In the genomic region with DNA sequence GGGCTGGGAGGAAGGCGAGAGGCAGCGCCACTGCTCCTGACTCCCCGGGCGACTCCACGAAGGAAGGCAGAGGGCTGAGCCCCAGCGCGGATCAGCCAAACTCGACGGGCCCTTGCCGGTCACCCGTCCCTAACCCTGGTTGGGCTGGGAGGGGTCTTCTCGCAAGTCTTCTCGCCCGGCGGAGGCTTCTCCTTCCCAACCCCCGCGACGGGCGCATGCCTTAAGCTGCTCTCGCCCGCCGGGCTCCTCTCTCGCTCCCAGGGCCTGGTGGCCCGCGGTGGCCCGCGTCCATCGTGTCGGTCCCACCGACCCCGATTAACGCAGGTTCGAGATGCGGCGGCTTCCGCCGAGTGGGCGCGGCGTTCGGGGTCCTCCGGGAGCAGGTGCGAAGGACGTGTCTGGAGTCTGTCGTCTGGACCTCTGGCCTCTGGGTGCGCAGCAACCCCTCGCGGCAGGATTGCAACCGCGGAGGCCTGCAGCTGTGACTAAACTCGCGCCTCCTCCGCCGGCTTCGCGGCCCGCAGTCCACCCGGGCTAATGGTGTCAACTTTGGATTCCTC, we compare ENCODE assay signal across 11 cellular contexts. TPM values are rescaled to one million over a fixed set of nuclear protein-coding genes. Genes with fewer than 3 reads are reported as not detected.
DNase-seq lines count a peak whose midpoint lies in the region; ATAC-seq and TF ChIP-seq lines count a peak whose summit lies in the region.
"Had no signal": no experiment of that assay in that cellular context is flagged by ENCODE, and none has a peak within 500 bp of the region (broad histone marks: within the 10 kb centered on the region; RNA-seq: fewer than 3 reads in every experiment).

No MANE protein-coding gene starts in this region.

- H3K23ac ChIP-seq in mesendoderm (ENCODE audit: low read length), result no peak overlapping the region

- H3K27me3 ChIP-seq in mesendoderm (ENCODE audit: insufficient read depth, low read length, poor library complexity) (peaks cover 2% of the 10 kb centered on the region), transverse colon (peaks cover 74% of the 10 kb centered on the region)

- no peak for TF ChIP-seq EP300 in transverse colon (IDR thresholded peaks at IDR 0.05; ENCODE audit: low read depth)

- H4K5ac ChIP-seq in mesendoderm (ENCODE audit: low read length), result no peak overlapping the region

- H3K9me3 ChIP-seq in transverse colon, result no peaks in the 10 kb centered on the region

- H2BK15ac ChIP-seq in mesendoderm (replicated peaks; ENCODE audit: low read depth), result no peak overlapping the region

- intact Hi-C loops in transverse colon (cut with DNase I; ENCODE audit: low total_unique reads), result no loop called here

- in situ Hi-C loops in transverse colon (cut with MboI; ENCODE audit: low pct_ligation_motif_present in 1 of 4, low pct_unique_long_range_greater_than_20kb in 1 of 4, low sequenced_read_pairs in 3 of 4), result loop anchor here in 1 of 4 donors (25.0 kb wide), 1 partner anchor 293 kb away; no protein-coding TSS in a partner anchor

- no peak overlapping the region for H3K4ac ChIP-seq in mesendoderm (ENCODE audit: low read depth, low read length)

- H3K56ac ChIP-seq in mesendoderm (ENCODE audit: low read length), result peak overlapping the region; percentile 40

- ATAC-seq in GM19324 (IDR thresholded peaks at IDR 0.05; ENCODE audit: low FRiP score, unreplicated experiment) (no peak), GM18867 (IDR thresholded peaks at IDR 0.05; ENCODE audit: unreplicated experiment) (no peak)

- H3K4me3 ChIP-seq in mesendoderm (ENCODE audit: low read length) (no peak overlapping the region), transverse colon (peak overlapping the region in 2 of 4 donors; percentile 18 to 35)

- no peak overlapping the region for H2AK5ac ChIP-seq in mesendoderm (ENCODE audit: low read length)

- H2BK120ac ChIP-seq in mesendoderm (ENCODE audit: low read depth, low read length), result no peak overlapping the region

- no peaks in the 10 kb centered on the region for H3K36me3 ChIP-seq in mesendoderm (ENCODE audit: control insufficient read depth, insufficient read depth, low read length)
- no peaks in the 10 kb centered on the region for H3K36me3 ChIP-seq in transverse colon

- H3K18ac ChIP-seq in mesendoderm (ENCODE audit: low read length), result no peak overlapping the region

- no peaks in the 10 kb centered on the region for H3K79me1 ChIP-seq in mesendoderm (ENCODE audit: low read length)

- TF ChIP-seq CTCF in transverse colon (IDR thresholded peaks at IDR 0.05), result peak in 2 of 5 experiments; percentile 30 to 33

- no peak for TF ChIP-seq POLR2A in transverse colon (IDR thresholded peaks at IDR 0.05)

- no peak overlapping the region for H4K8ac ChIP-seq in mesendoderm (ENCODE audit: low read depth, low read length)

- H3K79me2 ChIP-seq in mesendoderm (ENCODE audit: control insufficient read depth, insufficient read depth, low read length), result no peaks in the 10 kb centered on the region

- H2BK5ac ChIP-seq in mesendoderm (ENCODE audit: low read length), result no peak overlapping the region

- H3K4me1 ChIP-seq in mesendoderm (ENCODE audit: control insufficient read depth, low read depth, low read length) (no peaks in the 10 kb centered on the region), transverse colon (peaks cover 0 to 12% (median 10%) of the 10 kb centered on the region in 4 donors)

- H3K4me2 ChIP-seq in mesendoderm (ENCODE audit: low read length), result peak overlapping the region; percentile 59

- H3K9ac ChIP-seq in mesendoderm (ENCODE audit: low read length), result no peak overlapping the region

- H3K27ac ChIP-seq in mesendoderm (ENCODE audit: low read depth, low read length), result no peak overlapping the region
- no peak overlapping the region for H3K27ac ChIP-seq in transverse colon

- WGBS in mesendoderm (ENCODE audit: extremely low coverage, insufficient coverage, low lambda C conversion rate), result no CpG with 5 or more reads among the region's 58 CpGs
- 15% methylated on average over 50 of the region's 58 CpGs; no CpG with 5 or more reads in 1 of the 2 donors for WGBS in transverse colon (ENCODE audit: low coverage in 1 of 2), 2 donors

- peak; percentile 53 for DNase-seq in activated CD8-positive, alpha-beta memory T cell treated with anti-CD3 and anti-CD28 coated beads, Interleukin-2, amount 50 U/mL, for 48 hours
- DNase-seq in activated CD8-positive, alpha-beta memory T cell treated with anti-CD3 and anti-CD28 coated beads, Interleukin-2, amount 50 U/mL, for 4 hours, result no peak
- DNase-seq in epidermal melanocyte (ENCODE audit: insufficient read length, low spot score) (peak; percentile 50), mesendoderm (peak; percentile 71), transverse colon (peak; percentile 13), SHP77 treated with DMSO at 0.1 percent for 48 hours (lab: John Stamatoyannopoulos, UW) (no peak)
- DNase-seq: CD4-positive, CD25-positive, alpha-beta regulatory T cell; NCI-H1417 treated with DMSO at 0.1 percent for 48 hours; stimulated activated naive CD4-positive, alpha-beta T cell had no signal

RNA-seq across cellular contexts. Expression of a gene that starts 29.0 kb away (rescaled TPM):
- polyA plus RNA-seq in mesendoderm (2013, experiment 1 of 2), result 9.5 TPM
- 8.6 TPM for polyA plus RNA-seq in mesendoderm (2013, experiment 2 of 2)
- total RNA-seq in transverse colon, result 1 to 10 TPM in 1 of 4 donors, under 1 TPM in 1, not detected in 2; 0.68 to 1.7 TPM
- total RNA-seq: CD4-positive, CD25-positive, alpha-beta regulatory T cell had no signal
- polyA plus RNA-seq: CD4-positive, CD25-positive, alpha-beta regulatory T cell had no signal

RNA-seq across cellular contexts. Expression of a gene that starts 37.2 kb away (rescaled TPM):
- polyA plus RNA-seq in mesendoderm (2013, experiment 1 of 2), result 107 TPM
- polyA plus RNA-seq in mesendoderm (2013, experiment 2 of 2), result 105 TPM
- total RNA-seq in transverse colon, result 100 to 1,000 TPM; 438 to 737 (median 617) TPM

Comparison
In these comparisons a context has a peak if more than half of its experiments do, and no peak if none do; other contexts are left out.
1. DNase-seq: peak in activated CD8-positive, alpha-beta memory T cell treated with anti-CD3 and anti-CD28 coated beads, Interleukin-2, amount 50 U/mL, for 48 hours (single experiment), epidermal melanocyte (single experiment), mesendoderm (single experiment) and transverse colon (single experiment); none in activated CD8-positive, alpha-beta memory T cell treated with anti-CD3 and anti-CD28 coated beads, Interleukin-2, amount 50 U/mL, for 4 hours (single experiment) and SHP77 treated with DMSO at 0.1 percent for 48 hours (single experiment).